14 cellular contexts compared by ENCODE assay signal in genomic region chr10:14611971-14612693, GRCh38.
A peak's percentile ranks its signal among the peaks of the same experiment; 100 is the strongest.
DNase-seq lines count a peak whose midpoint lies in the region; ATAC-seq and TF ChIP-seq lines count a peak whose summit lies in the region.
"Had no signal": no experiment of that assay in that cellular context is flagged by ENCODE, and none has a peak within 500 bp of the region (broad histone marks: within the 10 kb centered on the region; RNA-seq: fewer than 3 reads in every experiment).

No MANE protein-coding gene starts in this region.

- CTCF ChIA-PET in GM10248 (lab: Yijun Ruan, JAX) = interaction anchor here (0.7 to 3.8 kb wide), 3 partner anchors 12 to 114 kb away, joined by 3 to 13 read pairs (median 3); no protein-coding TSS in a partner anchor

- no peak for TF ChIP-seq CTCF in vagina (IDR thresholded peaks at IDR 0.05)
- no peak for TF ChIP-seq CTCF in GM10248 (IDR thresholded peaks at IDR 0.05; ENCODE audit: control extremely low read depth, extremely low read depth, low read depth, missing control alignments)

- no peak overlapping the region for H3K27ac ChIP-seq in vagina

- no peak overlapping the region for H3K4me3 ChIP-seq in vagina
- H3K4me3 ChIP-seq: smooth muscle cell had no signal

- no peaks in the 10 kb centered on the region for H3K27me3 ChIP-seq in vagina

- intact Hi-C loops in left colon (cut with DNase I, micrococcal nuclease) = loop anchor here in 1 of 2 donors (10.0 kb wide), 1 partner anchor 213 kb away; no protein-coding TSS in a partner anchor
- intact Hi-C loops in vagina (cut with DNase I) = no loop called here

- POLR2A ChIA-PET in GM10248 (lab: Yijun Ruan, JAX) = no interaction called here

- H3K4me1 ChIP-seq in vagina = peaks cover 4% of the 10 kb centered on the region

- no peaks in the 10 kb centered on the region for H3K9me3 ChIP-seq in vagina

- no peaks in the 10 kb centered on the region for H3K36me3 ChIP-seq in vagina

- ATAC-seq in GM19463 (IDR thresholded peaks at IDR 0.05; ENCODE audit: unreplicated experiment) (peak; percentile 45), left colon (peak; percentile 95), HG02870 (IDR thresholded peaks at IDR 0.05; ENCODE audit: unreplicated experiment) (no peak)

- no peak for TF ChIP-seq POLR2A in vagina (IDR thresholded peaks at IDR 0.05)

- DNase-seq in HT-29 (ENCODE audit: low spot score) = peak; percentile 57
- DNase-seq in left colon = no peak
- DNase-seq in islet precursor cell = no peak
- DNase-seq in vagina (ENCODE audit: extremely low spot score in 2 of 2) = no peak
- DNase-seq in GM10248 (ENCODE audit: extremely low spot score) = no peak
- DNase-seq: activated CD4-positive, alpha-beta T cell treated with anti-CD3 and anti-CD28 coated beads for 1 hour; activated T-cell treated with anti-CD3 and anti-CD28 coated beads, Interleukin-2, amount 50 U/mL, for 1 hour; amygdala; dermis blood vessel endothelial cell; DMS153; SW 1271 had no signal
